ENCODE assay signal across 17 cellular contexts in the genomic region with DNA sequence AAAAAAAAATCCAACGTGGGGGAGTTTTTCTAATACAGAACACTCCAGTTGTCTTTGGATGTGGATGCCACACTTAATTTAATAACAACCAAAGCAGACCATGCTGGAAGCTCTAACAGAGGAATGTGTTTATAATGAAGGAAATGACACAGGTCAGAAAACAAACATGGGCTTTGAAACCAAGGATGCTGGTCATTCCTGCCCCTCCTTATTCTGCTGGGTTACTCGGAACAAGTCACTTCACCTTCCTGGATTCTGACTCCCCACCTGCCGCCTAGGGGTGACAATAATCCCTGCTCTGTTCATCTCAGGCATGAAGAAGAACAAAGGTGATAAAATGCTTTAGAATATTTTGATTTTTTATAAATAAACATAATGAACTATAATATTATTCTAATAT.
"Had no signal": no experiment of that assay in that cellular context is flagged by ENCODE, and none has a peak within 500 bp of the region (broad histone marks: within the 10 kb centered on the region; RNA-seq: fewer than 3 reads in every experiment).

No MANE protein-coding gene starts in this region.

- ATAC-seq: mucosa of descending colon; naive thymus-derived CD8-positive, alpha-beta T cell; stimulated activated effector memory CD8-positive, alpha-beta T cell treated with anti-CD3 and anti-CD28 coated beads, Interleukin-12 subunit alpha, Interleukin-12 subunit beta, amount 100 ng/mL, for 72 hours; stimulated activated naive CD8-positive, alpha-beta T cell treated with anti-CD3 and anti-CD28 coated beads, Interleukin-15, Interleukin-2, amounts not matched to agents 100 U/mL and 50 U/mL, for 24 hours had no signal

- H3K4me1 Mint-ChIP-seq: naive thymus-derived CD8-positive, alpha-beta T cell; stimulated activated effector memory CD8-positive, alpha-beta T cell treated with anti-CD3 and anti-CD28 coated beads, Interleukin-12 subunit alpha, Interleukin-12 subunit beta, amount 100 ng/mL, for 72 hours had no signal

- H3K4me1 ChIP-seq: suprapubic skin, thyroid gland had no signal

- H3K4me3 ChIP-seq: esophagus muscularis mucosa, hepatocyte, mucosa of descending colon, smooth muscle cell, suprapubic skin, thyroid gland had no signal

- DNase-seq: effector CD4-positive, alpha-beta T cell; mucosa of descending colon; naive thymus-derived CD8-positive, alpha-beta T cell; posterior cingulate gyrus; right cardiac atrium; stimulated activated CD4-positive, alpha-beta T cell treated with anti-CD3 and anti-CD28 coated beads, Interleukin-2, amount 100 ng/mL, for 48 hours; stimulated activated naive CD8-positive, alpha-beta T cell treated with anti-CD3 and anti-CD28 coated beads, Interleukin-15, Interleukin-2, amounts not matched to agents 100 U/mL and 50 U/mL, for 24 hours; thyroid gland had no signal

- H3K27ac Mint-ChIP-seq: dendritic cell treated with granulocyte-macrophage colony-stimulating factor and Interleukin-4, amounts not matched to agents 40 ng/mL and 50 ng/mL, for 4 days; naive thymus-derived CD8-positive, alpha-beta T cell; stimulated activated effector memory CD8-positive, alpha-beta T cell treated with anti-CD3 and anti-CD28 coated beads, Interleukin-12 subunit alpha, Interleukin-12 subunit beta, amount 100 ng/mL, for 72 hours; type B pancreatic cell had no signal

- H3K27me3 ChIP-seq: esophagus muscularis mucosa, hepatocyte, neutrophil, suprapubic skin, thyroid gland had no signal

- H3K4me2 ChIP-seq: hepatocyte, smooth muscle cell had no signal

- H2AFZ ChIP-seq: hepatocyte had no signal

- H3K27me3 Mint-ChIP-seq: dendritic cell treated with granulocyte-macrophage colony-stimulating factor and Interleukin-4, amounts not matched to agents 40 ng/mL and 50 ng/mL, for 4 days; naive thymus-derived CD8-positive, alpha-beta T cell had no signal

- H3K79me2 ChIP-seq: hepatocyte had no signal

- H3K9me3 ChIP-seq: neutrophil, suprapubic skin, thyroid gland had no signal

- H3K27ac ChIP-seq: epithelial cell of prostate, esophagus muscularis mucosa, hepatocyte, neutrophil, suprapubic skin, thyroid gland had no signal

- H3K4me3 Mint-ChIP-seq: dendritic cell treated with granulocyte-macrophage colony-stimulating factor and Interleukin-4, amounts not matched to agents 40 ng/mL and 50 ng/mL, for 4 days; naive thymus-derived CD8-positive, alpha-beta T cell; stimulated activated effector memory CD8-positive, alpha-beta T cell treated with anti-CD3 and anti-CD28 coated beads, Interleukin-12 subunit alpha, Interleukin-12 subunit beta, amount 100 ng/mL, for 72 hours; type B pancreatic cell had no signal

- H3K36me3 ChIP-seq: neutrophil, suprapubic skin, thyroid gland had no signal

- H3K36me3 Mint-ChIP-seq: stimulated activated effector memory CD8-positive, alpha-beta T cell treated with anti-CD3 and anti-CD28 coated beads, Interleukin-12 subunit alpha, Interleukin-12 subunit beta, amount 100 ng/mL, for 72 hours; type B pancreatic cell had no signal
